Comparison of ENCODE assay signal across 25 cellular contexts in the genomic region with DNA sequence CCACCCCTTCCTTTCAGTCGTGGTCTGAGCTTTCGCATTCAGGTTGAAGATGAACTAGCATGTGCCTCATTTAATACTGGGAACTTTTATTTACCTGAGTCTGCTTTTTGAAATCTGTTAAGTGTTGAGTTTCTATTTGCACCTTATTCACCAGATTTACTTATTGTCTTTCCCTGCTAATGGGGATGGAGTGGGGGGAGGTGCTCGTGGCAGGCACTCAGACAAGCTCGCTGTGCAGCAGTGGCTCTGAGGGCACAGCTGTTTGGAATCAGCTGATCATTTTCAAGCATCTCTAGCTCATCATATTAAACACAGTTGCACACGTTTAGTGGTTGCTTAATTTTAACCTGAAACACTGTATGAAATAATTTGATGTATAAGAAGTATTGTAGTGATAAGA. TPM values are rescaled to one million over a fixed set of nuclear protein-coding genes. Genes with fewer than 3 reads are reported as not detected.
DNase-seq lines count a peak whose midpoint lies in the region; ATAC-seq, FAIRE-seq and TF ChIP-seq lines count a peak whose summit lies in the region.
"Had no signal": no experiment of that assay in that cellular context is flagged by ENCODE, and none has a peak within 500 bp of the region (broad histone marks: within the 10 kb centered on the region; RNA-seq: fewer than 3 reads in every experiment).

No MANE protein-coding gene starts in this region.

- no peak overlapping the region for H3K27ac ChIP-seq in left lung
- peak overlapping the region; percentile 60 to 95 (median 93) for H3K27ac ChIP-seq in thyroid gland
- no peak overlapping the region for H3K27ac ChIP-seq in kidney (ENCODE audit: low read depth in 2 of 2, low read length in 2 of 2)
- H3K27ac ChIP-seq: ascending aorta, heart right ventricle, lower lobe of right lung, vagina had no signal

- H3K9me3 ChIP-seq in left lung (no peaks in the 10 kb centered on the region), thyroid gland (no peaks in the 10 kb centered on the region), kidney (ENCODE audit: control insufficient read depth in 1 of 2, low read length in 2 of 2) (no peaks in the 10 kb centered on the region)
- H3K9me3 ChIP-seq: ascending aorta, lower lobe of right lung, vagina had no signal

- POLR2A ChIA-PET in activated CD8-positive, alpha-beta T cell treated with anti-CD3 and anti-CD28 coated beads for 36 hours (lab: Charles Lee): interaction anchor here (0.6 kb wide), 1 partner anchor 18 kb away, joined by 3 read pairs; no protein-coding TSS in a partner anchor
- POLR2A ChIA-PET in activated CD8-positive, alpha-beta T cell treated with anti-CD3 and anti-CD28 coated beads, Interleukin-2, amount 10 ng/mL, durations not matched to agents 7 days and 5 days (lab: Charles Lee): no interaction called here

- ATAC-seq in activated CD8-positive, alpha-beta T cell treated with anti-CD3 and anti-CD28 coated beads for 36 hours: peak; percentile 39
- ATAC-seq in activated CD8-positive, alpha-beta T cell treated with anti-CD3 and anti-CD28 coated beads, Interleukin-2, amount 10 ng/mL, durations not matched to agents 7 days and 5 days: no peak
- ATAC-seq in SK-N-SH treated with all-trans-retinoic acid at 6 μM for 48 hours: peak; percentile 48; the same call in 2 of the 3 replicates
- peak; percentile 38 for ATAC-seq in left lung
- ATAC-seq: activated T-cell treated with anti-CD3 and anti-CD28 coated beads, Interleukin-2, amount 50 U/mL, for 4 hours; Right ventricle myocardium inferior had no signal

- no peak for TF ChIP-seq CTCF in activated CD8-positive, alpha-beta T cell treated with anti-CD3 and anti-CD28 coated beads for 36 hours (IDR thresholded peaks at IDR 0.05)
- TF ChIP-seq CTCF in left lung (IDR thresholded peaks at IDR 0.05) (no peak), thyroid gland (IDR thresholded peaks at IDR 0.05) (no peak), kidney (IDR thresholded peaks at IDR 0.05; ENCODE audit: borderline replicate concordance, extremely low read depth, insufficient read depth) (no peak)

- H3K4me3 ChIP-seq in left lung (no peak overlapping the region), thyroid gland (replicated peaks in 1 of 3) (no peak overlapping the region), kidney (ENCODE audit: low read length in 2 of 2) (no peak overlapping the region)
- H3K4me3 ChIP-seq: ascending aorta, heart right ventricle, lower lobe of right lung, vagina had no signal

- no peak for DNase-seq in activated CD8-positive, alpha-beta T cell treated with anti-CD3 and anti-CD28 coated beads for 36 hours
- DNase-seq in activated CD8-positive, alpha-beta T cell treated with anti-CD3 and anti-CD28 coated beads, Interleukin-2, amount 10 ng/mL, durations not matched to agents 7 days and 5 days: no peak
- DNase-seq in left lung (no peak), thyroid gland (peak; percentile 36 to 45), kidney (no peak), COR-L47 (lab: John Stamatoyannopoulos, UW) (no peak), NOMO-1 treated with dmso at 0.1 percent for 144 hours (lab: John Stamatoyannopoulos, UW; ENCODE audit: unreplicated experiment) (no peak)
- DNase-seq: activated CD4-positive, alpha-beta T cell treated with anti-CD3 and anti-CD28 coated beads, Interleukin-2, amount 50 U/mL, for 48 hours; activated T-cell treated with anti-CD3 and anti-CD28 coated beads, Interleukin-2, amount 50 U/mL, for 4 hours; effector CD8-positive, alpha-beta T cell; H7; heart right ventricle; lower lobe of right lung; naive B cell; NCI-H510A; stimulated activated CD4-positive, alpha-beta T cell treated with anti-CD3 and anti-CD28 coated beads, Interleukin-4, amount 100 ng/mL, for 4 hours; substantia nigra; T-helper 1 cell had no signal

- H3K4me3 Mint-ChIP-seq in activated CD8-positive, alpha-beta T cell treated with anti-CD3 and anti-CD28 coated beads for 36 hours: no peak overlapping the region
- no peak overlapping the region for H3K4me3 Mint-ChIP-seq in activated CD8-positive, alpha-beta T cell treated with anti-CD3 and anti-CD28 coated beads, Interleukin-2, amount 10 ng/mL, durations not matched to agents 7 days and 5 days
- H3K4me3 Mint-ChIP-seq: activated naive CD4-positive, alpha-beta T cell treated with anti-CD3 and anti-CD28 coated beads, Interleukin-2, amount 50 U/mL, for 24 hours; activated T-cell treated with anti-CD3 and anti-CD28 coated beads, Interleukin-2, amount 50 U/mL, for 4 hours; CD14-positive monocyte had no signal

- CTCF ChIA-PET in activated CD8-positive, alpha-beta T cell treated with anti-CD3 and anti-CD28 coated beads for 36 hours (lab: Charles Lee): interaction anchor here (1.4 kb wide), 1 partner anchor 10 kb away, joined by 4 read pairs; no protein-coding TSS in a partner anchor
- CTCF ChIA-PET in activated CD8-positive, alpha-beta T cell treated with anti-CD3 and anti-CD28 coated beads, Interleukin-2, amount 10 ng/mL, durations not matched to agents 7 days and 5 days (lab: Charles Lee): interaction anchor here (1.0 to 1.1 kb wide), 2 partner anchors 10 to 29 kb away, joined by 3 to 4 read pairs; no protein-coding TSS in a partner anchor

- no peaks in the 10 kb centered on the region for H3K36me3 Mint-ChIP-seq in activated CD8-positive, alpha-beta T cell treated with anti-CD3 and anti-CD28 coated beads for 36 hours (ENCODE audit: low read depth)
- peaks cover 2% of the 10 kb centered on the region for H3K36me3 Mint-ChIP-seq in activated CD8-positive, alpha-beta T cell treated with anti-CD3 and anti-CD28 coated beads, Interleukin-2, amount 10 ng/mL, durations not matched to agents 7 days and 5 days (ENCODE audit: low read depth)
- H3K36me3 Mint-ChIP-seq: activated naive CD4-positive, alpha-beta T cell treated with anti-CD3 and anti-CD28 coated beads, Interleukin-2, amount 50 U/mL, for 24 hours; naive B cell had no signal

- no peak for FAIRE-seq in kidney (lab: Jason Lieb, UNC)
- FAIRE-seq: GM12892 had no signal

- H3K27me3 ChIP-seq in left lung (no peaks in the 10 kb centered on the region), thyroid gland (no peaks in the 10 kb centered on the region)
- H3K27me3 ChIP-seq: ascending aorta, heart right ventricle, vagina had no signal

- 47 to 50% methylated on average over 5 of the region's 5 CpGs for WGBS in thyroid gland, 2 donors

- intact Hi-C loops in activated CD8-positive, alpha-beta T cell treated with anti-CD3 and anti-CD28 coated beads for 36 hours (cut with micrococcal nuclease): no loop called here
- intact Hi-C loops in left lung (cut with DNase I) (no loop called here), thyroid gland (cut with DNase I) (no loop called here), kidney (cut with DNase I) (no loop called here)

- no peaks in the 10 kb centered on the region for H3K27me3 Mint-ChIP-seq in activated CD8-positive, alpha-beta T cell treated with anti-CD3 and anti-CD28 coated beads for 36 hours
- no peaks in the 10 kb centered on the region for H3K27me3 Mint-ChIP-seq in activated CD8-positive, alpha-beta T cell treated with anti-CD3 and anti-CD28 coated beads, Interleukin-2, amount 10 ng/mL, durations not matched to agents 7 days and 5 days (ENCODE audit: low read depth)
- H3K27me3 Mint-ChIP-seq: activated naive CD4-positive, alpha-beta T cell treated with anti-CD3 and anti-CD28 coated beads, Interleukin-2, amount 50 U/mL, for 24 hours; naive B cell had no signal

- no peak overlapping the region for H3K27ac Mint-ChIP-seq in activated CD8-positive, alpha-beta T cell treated with anti-CD3 and anti-CD28 coated beads for 36 hours
- H3K27ac Mint-ChIP-seq in activated CD8-positive, alpha-beta T cell treated with anti-CD3 and anti-CD28 coated beads, Interleukin-2, amount 10 ng/mL, durations not matched to agents 7 days and 5 days: no peak overlapping the region
- H3K27ac Mint-ChIP-seq: activated naive CD4-positive, alpha-beta T cell treated with anti-CD3 and anti-CD28 coated beads, Interleukin-2, amount 50 U/mL, for 24 hours had no signal

- no peaks in the 10 kb centered on the region for H3K36me3 ChIP-seq in left lung
- no peaks in the 10 kb centered on the region for H3K36me3 ChIP-seq in thyroid gland
- H3K36me3 ChIP-seq in kidney (ENCODE audit: control insufficient read depth in 1 of 2, insufficient read depth in 2 of 2, low read length in 2 of 2): no peaks in the 10 kb centered on the region
- H3K36me3 ChIP-seq: ascending aorta, heart right ventricle, lower lobe of right lung, vagina had no signal

- H3K9ac ChIP-seq in kidney (ENCODE audit: low read length in 2 of 2): no peak overlapping the region

- no peaks in the 10 kb centered on the region for H3K9me3 Mint-ChIP-seq in activated CD8-positive, alpha-beta T cell treated with anti-CD3 and anti-CD28 coated beads for 36 hours
- H3K9me3 Mint-ChIP-seq in activated CD8-positive, alpha-beta T cell treated with anti-CD3 and anti-CD28 coated beads, Interleukin-2, amount 10 ng/mL, durations not matched to agents 7 days and 5 days (ENCODE audit: insufficient read depth): no peaks in the 10 kb centered on the region
- H3K9me3 Mint-ChIP-seq: activated naive CD4-positive, alpha-beta T cell treated with anti-CD3 and anti-CD28 coated beads, Interleukin-2, amount 50 U/mL, for 24 hours; activated T-cell treated with anti-CD3 and anti-CD28 coated beads, Interleukin-2, amount 50 U/mL, for 4 hours; naive B cell had no signal

- no peak for TF ChIP-seq POLR2A in thyroid gland (IDR thresholded peaks at IDR 0.05)

- peaks cover 8% of the 10 kb centered on the region for H3K4me1 Mint-ChIP-seq in activated CD8-positive, alpha-beta T cell treated with anti-CD3 and anti-CD28 coated beads for 36 hours (ENCODE audit: low read depth)
- H3K4me1 Mint-ChIP-seq in activated CD8-positive, alpha-beta T cell treated with anti-CD3 and anti-CD28 coated beads, Interleukin-2, amount 10 ng/mL, durations not matched to agents 7 days and 5 days (ENCODE audit: low read depth): peaks cover 23% of the 10 kb centered on the region

- H3K4me1 ChIP-seq in left lung (peaks cover 5 to 72% of the 10 kb centered on the region in 2 donors), thyroid gland (peaks cover 55 to 81% of the 10 kb centered on the region in 2 donors), kidney (ENCODE audit: control insufficient read depth in 1 of 2, insufficient read depth in 1 of 2, low read depth in 1 of 2, low read length in 2 of 2) (peaks cover 0 to 1% of the 10 kb centered on the region in 2 donors)

TF ChIP-seq in SK-N-SH treated with all-trans-retinoic acid at 6 μM for 48 hours, 23 proteins besides CTCF, POLR2A, EP300 and RAD21 (continues in another document):
- TF ChIP-seq ZNF70 (CRISPR knock-in tag; IDR thresholded peaks at IDR 0.05) (no peak), ZNF565 (CRISPR knock-in tag; conservative IDR thresholded peaks at IDR 0.05; ENCODE audit: low read depth) (no peak), CSDC2 (CRISPR knock-in tag; IDR thresholded peaks at IDR 0.05) (no peak), SNAI2 (CRISPR knock-in tag; IDR thresholded peaks at IDR 0.05) (no peak)

RNA-seq across cellular contexts. Expression of gene UTRN, which starts 35.6 kb away (rescaled TPM):
- 10 to 100 TPM; 53.9 to 58.5 TPM for total RNA-seq in activated CD8-positive, alpha-beta T cell treated with anti-CD3 and anti-CD28 coated beads for 36 hours
- total RNA-seq in activated CD8-positive, alpha-beta T cell treated with anti-CD3 and anti-CD28 coated beads, Interleukin-2, amount 10 ng/mL, durations not matched to agents 7 days and 5 days: 100 to 1,000 TPM; 136 to 141 TPM
- total RNA-seq in left lung: 100 to 1,000 TPM; 238 to 253 TPM
- total RNA-seq in thyroid gland: 100 to 1,000 TPM; 383 to 473 (median 415) TPM
- 210 TPM for total RNA-seq in kidney
- 8.3 TPM for polyA plus RNA-seq in kidney (ENCODE audit: insufficient read depth, low read depth, low replicate concordance)

Comparison
In these comparisons a context has a peak if more than half of its experiments do, and no peak if none do; other contexts are left out.
1. DNase-seq: peak in thyroid gland (2 of 2); none in activated CD8-positive, alpha-beta T cell treated with anti-CD3 and anti-CD28 coated beads for 36 hours (single experiment), activated CD8-positive, alpha-beta T cell treated with anti-CD3 and anti-CD28 coated beads, Interleukin-2, amount 10 ng/mL, durations not matched to agents 7 days and 5 days (single experiment), left lung (0 of 2), kidney (single experiment), COR-L47 (single experiment) and NOMO-1 treated with dmso at 0.1 percent for 144 hours (single experiment).
2. H3K27ac ChIP-seq: peak in thyroid gland (3 of 3); none in left lung (0 of 2) and kidney (0 of 2).